Comparison of ENCODE assay signal across 8 cellular contexts in the genomic region with DNA sequence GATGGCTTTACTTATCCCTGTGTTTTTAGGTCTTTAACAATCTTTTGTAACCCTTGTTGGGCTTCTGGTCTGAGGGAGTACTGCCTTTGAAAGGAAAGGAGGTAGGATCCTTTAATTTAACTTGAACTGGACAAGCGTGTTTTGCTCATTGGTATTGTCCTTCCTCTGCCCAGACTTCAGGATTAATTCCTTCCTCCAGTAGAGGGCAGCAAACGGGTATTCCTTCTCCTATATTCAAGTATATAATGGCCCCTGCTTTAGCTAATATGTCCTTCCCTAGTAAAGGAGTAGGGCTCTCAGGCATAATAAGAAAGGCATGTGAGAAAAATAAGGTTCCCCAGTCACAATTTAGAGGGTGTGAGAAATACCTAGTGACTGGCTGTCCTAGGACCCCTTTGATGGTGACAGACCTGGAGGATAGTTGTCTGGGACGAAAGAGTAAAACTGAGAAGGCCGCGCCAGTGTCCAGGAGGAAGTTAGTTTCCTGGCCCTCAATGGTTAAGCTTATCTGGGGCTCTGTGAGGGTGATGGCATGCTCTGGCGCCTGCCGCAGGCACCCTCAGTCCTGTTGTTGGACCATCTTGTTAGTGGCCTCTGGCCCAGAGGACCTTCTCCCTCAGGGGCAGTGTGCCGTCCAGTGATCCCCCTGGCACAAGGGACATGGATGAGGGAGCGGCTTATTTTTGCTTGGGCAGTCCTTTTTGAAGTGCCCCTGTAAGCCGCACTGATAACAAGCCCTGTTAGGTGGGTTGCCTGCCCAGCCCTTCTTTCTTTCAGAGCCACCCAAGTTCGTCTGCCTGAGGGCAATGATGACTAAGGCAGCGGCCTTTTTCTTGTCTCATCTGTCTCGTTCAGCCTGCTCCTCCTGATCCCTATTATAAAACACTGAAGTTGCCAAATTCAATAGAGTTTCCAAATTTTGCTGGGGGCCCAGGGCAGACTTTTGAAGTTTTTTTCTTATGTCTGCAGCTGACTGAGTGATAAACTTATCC. TPM values are rescaled to one million over a fixed set of nuclear protein-coding genes. Genes with fewer than 3 reads are reported as not detected.
DNase-seq lines count a peak whose midpoint lies in the region; ATAC-seq, FAIRE-seq and TF ChIP-seq lines count a peak whose summit lies in the region.

No MANE protein-coding gene starts in this region.

- WGBS in H9 (ENCODE audit: extremely low coverage, insufficient read length, low lambda C conversion rate), result no CpG with 5 or more reads among the region's 13 CpGs

- no peak overlapping the region for H3K9ac ChIP-seq in H9 (ENCODE audit: extremely low read depth, insufficient read length, low read length)

- ATAC-seq in HG02763 (IDR thresholded peaks at IDR 0.05; ENCODE audit: unreplicated experiment), result no peak

- H3K27ac ChIP-seq in H9 (ENCODE audit: insufficient read length, low read depth, low read length), result no peak overlapping the region
- no peak overlapping the region for H3K27ac ChIP-seq in brain microvascular endothelial cell

- H3K23ac ChIP-seq in H9 (ENCODE audit: insufficient read length, low read depth, low read length), result no peak overlapping the region

- H4K20me1 ChIP-seq in H9 (ENCODE audit: control insufficient read depth, insufficient read depth, insufficient read length), result no peaks in the 10 kb centered on the region

- H3K9me3 Mint-ChIP-seq in H9 (peaks cover 13 to 14% of the 10 kb centered on the region in 2 experiments), immature natural killer cell (no peaks in the 10 kb centered on the region)

- no peaks in the 10 kb centered on the region for H3K27me3 ChIP-seq in BE2C
- no peaks in the 10 kb centered on the region for H3K27me3 ChIP-seq in H9 (ENCODE audit: insufficient read depth, low read length)
- no peaks in the 10 kb centered on the region for H3K27me3 ChIP-seq in brain microvascular endothelial cell (replicated peaks)

- DNase-seq in BE2C, result peak; percentile 59
- DNase-seq in H9, result peak; percentile 43
- DNase-seq in OCI-M1 (lab: John Stamatoyannopoulos, UW), result peak; percentile 92
- peak; percentile 81 for DNase-seq in brain microvascular endothelial cell
- DNase-seq in immature natural killer cell, result peak; percentile 30 to 36 (median 33)
- peak; percentile 21 to 31 for DNase-seq in stimulated activated CD4-positive, alpha-beta T cell treated with anti-CD3 and anti-CD28 coated beads, Interleukin-2, amount 100 ng/mL, for 48 hours
- no peak for DNase-seq in GM19239 (ENCODE audit: insufficient read length, low spot score)

- no peak for FAIRE-seq in GM19239 (lab: Jason Lieb, UNC)

- H3K27me3 Mint-ChIP-seq in H9 (ENCODE audit: low read depth), result no peaks in the 10 kb centered on the region
- peaks cover 0 to 2% (median 2%) of the 10 kb centered on the region in 3 donors for H3K27me3 Mint-ChIP-seq in immature natural killer cell (ENCODE audit: low read depth in 3 of 3)

- no peak overlapping the region for H3K18ac ChIP-seq in H9 (ENCODE audit: insufficient read length, low read depth, low read length)

- no peaks in the 10 kb centered on the region for H3K9me3 ChIP-seq in BE2C
- no peaks in the 10 kb centered on the region for H3K9me3 ChIP-seq in H9 (ENCODE audit: control insufficient read depth, low read depth, low read length)

- no peak overlapping the region for H3K4me3 Mint-ChIP-seq in H9
- H3K4me3 Mint-ChIP-seq in immature natural killer cell, result peak overlapping the region in 1 of 5 donors; percentile 3

- H3K36me3 ChIP-seq in BE2C (no peaks in the 10 kb centered on the region), brain microvascular endothelial cell (replicated peaks) (no peaks in the 10 kb centered on the region)

- peak; percentile 63 for TF ChIP-seq CTCF in BE2C (IDR thresholded peaks at IDR 0.05; ENCODE audit: low read depth, low read length)
- peak; percentile 73 for TF ChIP-seq CTCF in H9 (conservative IDR thresholded peaks at IDR 0.05)
- peak; percentile 58 for TF ChIP-seq CTCF in brain microvascular endothelial cell (IDR thresholded peaks at IDR 0.05; ENCODE audit: low read depth, low read length, missing control alignments)

- no peaks in the 10 kb centered on the region for H3K23me2 ChIP-seq in H9 (ENCODE audit: insufficient read length, low read depth, low read length, poor library complexity, severe bottlenecking)

- no peak overlapping the region for H4K8ac ChIP-seq in H9 (replicated peaks; ENCODE audit: insufficient read length, low read depth, low read length)

- H2BK5ac ChIP-seq in H9 (ENCODE audit: insufficient read length, low read length), result no peak overlapping the region

- no peak overlapping the region for H3K4ac ChIP-seq in H9 (ENCODE audit: low read depth, low read length)

- in situ Hi-C loops in brain microvascular endothelial cell (cut with HindIII; ENCODE audit: low pct_ligation_motif_present, low sequenced_read_pairs), result loop anchor here (25.0 kb wide), 1 partner anchor 414 kb away; no protein-coding TSS in a partner anchor

- no peak overlapping the region for H2BK12ac ChIP-seq in H9 (ENCODE audit: insufficient read length, low read depth, low read length)

- H3K14ac ChIP-seq in H9 (ENCODE audit: insufficient read depth, low read length), result no peak overlapping the region

- H3K36me3 Mint-ChIP-seq in H9 (ENCODE audit: insufficient read depth in 1 of 3, low read depth in 3 of 3) (peaks cover 3 to 12% (median 4%) of the 10 kb centered on the region in 3 experiments; a peak in 6 of 7 replicates), immature natural killer cell (no peaks in the 10 kb centered on the region)

- no peaks in the 10 kb centered on the region for H3K79me1 ChIP-seq in H9 (ENCODE audit: insufficient read depth, low read depth, low read length, poor library complexity, severe bottlenecking)

- H3K4me1 Mint-ChIP-seq in H9 (peaks cover 4 to 6% of the 10 kb centered on the region in 2 experiments; a peak in 1 of 4 replicates), immature natural killer cell (peaks cover 5 to 21% of the 10 kb centered on the region in 2 donors)

- H4K5ac ChIP-seq in H9 (ENCODE audit: insufficient read length, low read depth, low read length), result no peak overlapping the region

- H3K4me3 ChIP-seq in BE2C (ENCODE audit: low read depth, low read length) (no peak overlapping the region), brain microvascular endothelial cell (ENCODE audit: low read depth, low read length) (no peak overlapping the region)

- no peak overlapping the region for H2BK15ac ChIP-seq in H9 (ENCODE audit: low read depth, low read length)

- H3T11ph ChIP-seq in H9 (ENCODE audit: low read length), result no peak overlapping the region

- no peak overlapping the region; a peak in 1 of 7 replicates for H3K27ac Mint-ChIP-seq in H9
- H3K27ac Mint-ChIP-seq in immature natural killer cell, result no peak overlapping the region

- no peak overlapping the region for H2AK5ac ChIP-seq in H9 (ENCODE audit: insufficient read length, low read length)

- H2AFZ ChIP-seq in H9 (ENCODE audit: low read length), result no peak overlapping the region

- no peak overlapping the region for H2BK120ac ChIP-seq in H9 (ENCODE audit: low read depth, low read length, poor library complexity, severe bottlenecking)

- H3K56ac ChIP-seq in H9 (ENCODE audit: insufficient read length, low read depth, low read length), result no peak overlapping the region

- H3K79me2 ChIP-seq in H9 (ENCODE audit: insufficient read depth, low read length), result no peaks in the 10 kb centered on the region

- no peak overlapping the region for H3K4me2 ChIP-seq in H9 (ENCODE audit: insufficient read depth, insufficient read length, low read length)

- H4K91ac ChIP-seq in H9 (ENCODE audit: insufficient read length, low read depth, low read length), result no peak overlapping the region

- H2BK20ac ChIP-seq in H9 (ENCODE audit: low read depth, low read length, poor library complexity, severe bottlenecking), result no peak overlapping the region

- H3K4me1 ChIP-seq in BE2C, result no peaks in the 10 kb centered on the region
- H3K4me1 ChIP-seq in H9 (ENCODE audit: insufficient read depth, low read length), result no peaks in the 10 kb centered on the region

RNA-seq across cellular contexts. Expression of a gene that starts 51.8 kb away (rescaled TPM):
- polyA plus RNA-seq in BE2C (2012; ENCODE audit: insufficient read depth, insufficient read length, low read depth), result 25.6 TPM
- 3.5 and 5.3 TPM in 2 replicates for total RNA-seq in H9 (2021)
- polyA plus RNA-seq in immature natural killer cell, result 10 to 100 TPM; 10.8 to 14.6 (median 13.8) TPM

RNA-seq across cellular contexts. Expression of a gene that starts 52.0 kb away (rescaled TPM):
- polyA plus RNA-seq in BE2C (2012; ENCODE audit: insufficient read depth, insufficient read length, low read depth), result 26.9 TPM
- 55.5 and 56.4 TPM in 2 replicates for total RNA-seq in H9 (2021)
- polyA plus RNA-seq in immature natural killer cell, result 10 to 100 TPM; 29.4 to 46.5 (median 30.2) TPM

RNA-seq across cellular contexts. Expression of a gene that starts 52.3 kb away (rescaled TPM):
- polyA plus RNA-seq in BE2C (2012; ENCODE audit: insufficient read depth, insufficient read length, low read depth), result 0.68 TPM
- total RNA-seq in H9 (2021), result not detected in 2 replicates
- 1 to 10 TPM in 1 of 3 donors, under 1 TPM in 1, not detected in 1; 0.68 to 1.0 TPM for polyA plus RNA-seq in immature natural killer cell
